ENCODE assay signal across 16 cellular contexts in the genomic region with DNA sequence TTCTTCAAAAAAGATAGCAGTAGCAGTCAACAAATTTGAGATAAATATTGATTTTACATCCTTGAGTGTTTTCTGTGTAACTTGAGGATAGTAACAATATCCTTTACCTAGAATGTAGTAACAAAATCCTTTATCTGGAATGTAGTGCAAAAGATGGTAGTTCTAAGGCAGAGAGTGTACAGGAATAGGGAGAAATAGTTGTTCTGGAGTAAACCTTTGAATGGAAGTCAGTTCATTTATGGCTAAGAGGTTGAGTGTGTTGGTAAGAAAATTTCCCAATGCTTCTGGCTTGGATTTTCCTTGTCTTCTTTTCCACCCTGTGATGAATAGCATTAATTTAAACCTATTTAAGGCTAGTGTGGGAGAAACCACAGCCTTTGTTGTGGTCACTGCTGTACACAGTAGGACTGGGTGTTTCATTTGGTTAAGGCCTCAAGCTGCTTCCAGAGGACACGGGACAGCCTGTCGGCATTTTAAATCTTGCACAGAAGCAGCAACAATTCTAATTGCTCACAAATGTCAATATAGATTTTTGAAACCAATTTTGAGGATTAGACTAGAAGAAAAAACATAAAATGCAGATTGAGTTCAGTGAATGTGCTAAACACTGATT. TPM values are rescaled to one million over a fixed set of nuclear protein-coding genes. Genes with fewer than 3 reads are reported as not detected.
A peak's percentile ranks its signal among the peaks of the same experiment; 100 is the strongest.
DNase-seq lines count a peak whose midpoint lies in the region; ATAC-seq and TF ChIP-seq lines count a peak whose summit lies in the region.
"Had no signal": no experiment of that assay in that cellular context is flagged by ENCODE, and none has a peak within 500 bp of the region (broad histone marks: within the 10 kb centered on the region; RNA-seq: fewer than 3 reads in every experiment).

No MANE protein-coding gene starts in this region.

- H3K9me3 ChIP-seq in A673 (ENCODE audit: low read depth, low read length, poor library complexity, severe bottlenecking): no peaks in the 10 kb centered on the region
- no peaks in the 10 kb centered on the region for H3K9me3 ChIP-seq in esophagus muscularis mucosa

- no peak for TF ChIP-seq CTCF in A673 (conservative IDR thresholded peaks at IDR 0.05; ENCODE audit: low read depth, low read length)
- no peak for TF ChIP-seq CTCF in esophagus muscularis mucosa (IDR thresholded peaks at IDR 0.05)
- no peak for TF ChIP-seq CTCF in lower leg skin (IDR thresholded peaks at IDR 0.05)

- WGBS in esophagus muscularis mucosa: 47% methylated on average over 2 of the region's 2 CpGs
- WGBS in lower leg skin, 2 donors: 62 to 72% methylated on average over 2 of the region's 2 CpGs

- no TSS peak for BruUV-seq in A673 (replicated peaks; lab: Mats Ljungman, UMichigan)

- peaks cover 66% of the 10 kb centered on the region for H3K4me1 ChIP-seq in A673 (ENCODE audit: insufficient read depth, low read length, poor library complexity, severe bottlenecking)
- H3K4me1 ChIP-seq in esophagus muscularis mucosa: peaks cover 49 to 100% (median 92%) of the 10 kb centered on the region in 4 donors

- POLR2A ChIA-PET in A673 (lab: Charles Lee; ENCODE audit: low non-redundant PET): no interaction called here

- H3K27ac ChIP-seq in A673 (ENCODE audit: low read depth, low read length, poor library complexity, severe bottlenecking): peak overlapping the region; percentile 25
- peak overlapping the region; percentile 39 to 97 (median 57) for H3K27ac ChIP-seq in esophagus muscularis mucosa (replicated peaks in 1 of 4)
- H3K27ac ChIP-seq: foreskin keratinocyte had no signal

- H3K4me3 ChIP-seq in A673 (ENCODE audit: low read depth, low read length, poor library complexity, severe bottlenecking) (peak overlapping the region; percentile 1), esophagus muscularis mucosa (peak overlapping the region; percentile 2 to 26 (median 18)), lower leg skin (ENCODE audit: low read depth, poor library complexity, severe bottlenecking) (no peak overlapping the region)

- CTCF ChIA-PET in A673 (lab: Charles Lee): no interaction called here

- H3K27me3 ChIP-seq in A673 (replicated peaks; ENCODE audit: insufficient read depth, low read depth, low read length, poor library complexity): no peaks in the 10 kb centered on the region
- no peaks in the 10 kb centered on the region for H3K27me3 ChIP-seq in esophagus muscularis mucosa
- H3K27me3 ChIP-seq: foreskin keratinocyte had no signal

- intact Hi-C loops in A673 (cut with micrococcal nuclease; ENCODE audit: unreplicated experiment) (no loop called here), esophagus muscularis mucosa (cut with DNase I) (no loop called here), lower leg skin (cut with DNase I; ENCODE audit: low total_unique reads) (no loop called here)

- ATAC-seq in HG02588 (IDR thresholded peaks at IDR 0.05; ENCODE audit: unreplicated experiment) (no peak), HG02973 (IDR thresholded peaks at IDR 0.05; ENCODE audit: unreplicated experiment) (no peak)
- ATAC-seq: activated CD8-positive, alpha-beta T cell treated with anti-CD3 and anti-CD28 coated beads for 36 hours; foreskin keratinocyte; SK-N-SH treated with all-trans-retinoic acid at 6 μM for 48 hours had no signal

- no peak for TF ChIP-seq EP300 in esophagus muscularis mucosa (IDR thresholded peaks at IDR 0.05)

- H3K36me3 ChIP-seq in A673 (ENCODE audit: insufficient read depth, low read length, poor library complexity, severe bottlenecking) (peaks cover 16% of the 10 kb centered on the region), esophagus muscularis mucosa (peaks cover 2 to 7% (median 5%) of the 10 kb centered on the region in 4 donors)

- no peak for TF ChIP-seq POLR2A in esophagus muscularis mucosa (IDR thresholded peaks at IDR 0.05; ENCODE audit: low read depth)
- no peak for TF ChIP-seq POLR2A in lower leg skin (IDR thresholded peaks at IDR 0.05)

- DNase-seq in A673 (ENCODE audit: low spot score): peak; percentile 55
- DNase-seq in esophagus muscularis mucosa (ENCODE audit: extremely low spot score): no peak
- DNase-seq in renal cortical epithelial cell (ENCODE audit: low read depth): peak; percentile 72
- DNase-seq in lower leg skin (ENCODE audit: low spot score in 2 of 2): no peak
- DNase-seq in NCI-H1092 (lab: John Stamatoyannopoulos, UW): no peak
- DNase-seq: ACHN; activated CD8-positive, alpha-beta T cell treated with anti-CD3 and anti-CD28 coated beads for 36 hours; CD8-positive, alpha-beta memory T cell; foreskin keratinocyte; immature natural killer cell; midbrain; NCI-H510A had no signal

TF ChIP-seq in PFSK-1, 5 proteins besides CTCF, POLR2A, EP300 and RAD21:
- TF ChIP-seq TAF1 (IDR thresholded peaks at IDR 0.05; ENCODE audit: borderline replicate concordance, insufficient read depth, low read length): no peak
- TF ChIP-seq FOXP2 (optimal IDR thresholded peaks at IDR 0.05; ENCODE audit: borderline replicate concordance, extremely low read depth, extremely low read length, insufficient read depth): peak; percentile 25
- TF ChIP-seq, protein P1, sequence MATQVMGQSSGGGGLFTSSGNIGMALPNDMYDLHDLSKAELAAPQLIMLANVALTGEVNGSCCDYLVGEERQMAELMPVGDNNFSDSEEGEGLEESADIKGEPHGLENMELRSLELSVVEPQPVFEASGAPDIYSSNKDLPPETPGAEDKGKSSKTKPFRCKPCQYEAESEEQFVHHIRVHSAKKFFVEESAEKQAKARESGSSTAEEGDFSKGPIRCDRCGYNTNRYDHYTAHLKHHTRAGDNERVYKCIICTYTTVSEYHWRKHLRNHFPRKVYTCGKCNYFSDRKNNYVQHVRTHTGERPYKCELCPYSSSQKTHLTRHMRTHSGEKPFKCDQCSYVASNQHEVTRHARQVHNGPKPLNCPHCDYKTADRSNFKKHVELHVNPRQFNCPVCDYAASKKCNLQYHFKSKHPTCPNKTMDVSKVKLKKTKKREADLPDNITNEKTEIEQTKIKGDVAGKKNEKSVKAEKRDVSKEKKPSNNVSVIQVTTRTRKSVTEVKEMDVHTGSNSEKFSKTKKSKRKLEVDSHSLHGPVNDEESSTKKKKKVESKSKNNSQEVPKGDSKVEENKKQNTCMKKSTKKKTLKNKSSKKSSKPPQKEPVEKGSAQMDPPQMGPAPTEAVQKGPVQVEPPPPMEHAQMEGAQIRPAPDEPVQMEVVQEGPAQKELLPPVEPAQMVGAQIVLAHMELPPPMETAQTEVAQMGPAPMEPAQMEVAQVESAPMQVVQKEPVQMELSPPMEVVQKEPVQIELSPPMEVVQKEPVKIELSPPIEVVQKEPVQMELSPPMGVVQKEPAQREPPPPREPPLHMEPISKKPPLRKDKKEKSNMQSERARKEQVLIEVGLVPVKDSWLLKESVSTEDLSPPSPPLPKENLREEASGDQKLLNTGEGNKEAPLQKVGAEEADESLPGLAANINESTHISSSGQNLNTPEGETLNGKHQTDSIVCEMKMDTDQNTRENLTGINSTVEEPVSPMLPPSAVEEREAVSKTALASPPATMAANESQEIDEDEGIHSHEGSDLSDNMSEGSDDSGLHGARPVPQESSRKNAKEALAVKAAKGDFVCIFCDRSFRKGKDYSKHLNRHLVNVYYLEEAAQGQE (IDR thresholded peaks at IDR 0.05; ENCODE audit: insufficient read depth in 1 of 2, low read depth in 2 of 2, low read length in 2 of 2): no peak
- TF ChIP-seq SIN3A (IDR thresholded peaks at IDR 0.05; ENCODE audit: borderline replicate concordance, insufficient read depth, low read length): peak; percentile 84; the same call in 1 of the 2 replicates
- 0 out of 2 replicates have a peak, but pooled peaks have one; percentile 34 for TF ChIP-seq POLR2AphosphoS5 (IDR thresholded peaks at IDR 0.05; ENCODE audit: low read depth, low read length)

RNA-seq across cellular contexts. Expression of a gene that starts 11.3 kb away (rescaled TPM):
- total RNA-seq in A673 (2021) (65.4 and 67.1 TPM in 2 replicates), esophagus muscularis mucosa (100 to 1,000 TPM; 134 to 183 (median 148) TPM), renal cortical epithelial cell (2.1 and 8.2 TPM in 2 replicates), lower leg skin (10 to 100 TPM; 26.0 to 32.5 (median 30.3) TPM)
- polyA plus RNA-seq in PFSK-1 (2012; ENCODE audit: insufficient read length, low read depth): 9.8 TPM

Comparison
In these comparisons a context has a peak if more than half of its experiments do, and no peak if none do; other contexts are left out.
1. DNase-seq: peak in A673 (single experiment) and renal cortical epithelial cell (single experiment); none in esophagus muscularis mucosa (single experiment), lower leg skin (0 of 2) and NCI-H1092 (single experiment).